ENCODE assay signal across 8 cellular contexts in genomic region chr17:53680745-53681144, GRCh38.
"Had no signal": no experiment of that assay in that cellular context is flagged by ENCODE, and none has a peak within 500 bp of the region (broad histone marks: within the 10 kb centered on the region; RNA-seq: fewer than 3 reads in every experiment).

No MANE protein-coding gene starts in this region.

- DNase-seq: GM23248, GOT3, H7, H9, HCEC 1CT, HFFc6 had no signal

- H3K4me3 Mint-ChIP-seq: GM23338, H9, HFFc6 had no signal

- ATAC-seq: GM23338, HCT116 had no signal

- H3K27ac Mint-ChIP-seq: GM23338, H9, HFFc6 had no signal
